In the genomic region with DNA sequence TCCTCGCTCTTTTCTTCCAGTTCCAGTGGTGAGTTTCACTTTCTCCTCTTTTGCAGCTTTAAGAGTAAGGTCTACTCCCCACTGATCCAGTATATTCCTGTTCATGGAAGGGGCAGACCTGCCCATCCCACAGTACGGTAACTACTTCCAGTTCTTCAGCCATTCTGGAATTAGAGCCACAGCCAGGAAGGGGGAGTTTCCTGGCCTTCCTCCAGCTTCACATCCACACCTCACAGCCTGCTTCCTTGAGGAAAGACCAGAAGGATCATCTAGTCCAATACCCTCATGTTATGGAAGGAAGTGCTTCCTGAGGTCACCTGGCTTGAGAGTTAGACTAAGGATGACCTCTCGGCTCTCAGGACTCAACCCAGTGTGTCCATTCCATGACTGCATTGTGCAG, we compare ENCODE assay signal across 22 cellular contexts.
"Had no signal": no experiment of that assay in that cellular context is flagged by ENCODE, and none has a peak within 500 bp of the region (broad histone marks: within the 10 kb centered on the region; RNA-seq: fewer than 3 reads in every experiment).

No MANE protein-coding gene starts in this region.

- H3K4me1 ChIP-seq: esophagus squamous epithelium, gastroesophageal sphincter, heart left ventricle, pancreas, psoas muscle, stomach had no signal

- H3K4me3 ChIP-seq: esophagus squamous epithelium, gastroesophageal sphincter, heart left ventricle, mucosa of descending colon, pancreas, psoas muscle, stomach, upper lobe of left lung had no signal

- H3K27ac ChIP-seq: brain microvascular endothelial cell, esophagus squamous epithelium, gastroesophageal sphincter, heart left ventricle, neutrophil, pancreas, psoas muscle, stomach, upper lobe of left lung had no signal

- H3K36me3 ChIP-seq: brain microvascular endothelial cell, heart left ventricle, neutrophil, pancreas had no signal

- H3K4me3 Mint-ChIP-seq: activated naive CD4-positive, alpha-beta T cell treated with anti-CD3 and anti-CD28 coated beads, Interleukin-2, amount 50 U/mL, for 24 hours; stimulated activated memory B cell treated with anti-CD40 and anti-IgM and Interleukin-4, amounts not matched to agents 10 μg/mL and 1 μg/mL and 100 μg/mL, for 72 hours had no signal

- H3K27me3 ChIP-seq: brain microvascular endothelial cell, esophagus squamous epithelium, gastroesophageal sphincter, heart left ventricle, neutrophil, pancreas, stomach, upper lobe of left lung had no signal

- DNase-seq: activated CD4-positive, alpha-beta T cell treated with anti-CD3 and anti-CD28 coated beads for 1 hour; activated gamma-delta T cell treated with Interleukin-2 at 50 U/mL for 16 hours; activated T-cell treated with anti-CD3 and anti-CD28 coated beads, Interleukin-2, amount 50 U/mL, for 1 hour; aorta; brain microvascular endothelial cell; central memory CD4-positive, alpha-beta T cell; effector memory CD4-positive, alpha-beta T cell; esophagus squamous epithelium; heart left ventricle; left cardiac atrium; mucosa of descending colon; pancreas; psoas muscle; right cardiac atrium; SK-N-SH; stimulated activated CD4-positive, alpha-beta T cell treated with anti-CD3 and anti-CD28 coated beads, Interleukin-12 subunit alpha, Interleukin-12 subunit beta, amount 100 ng/mL, for 4 hours; stomach; upper lobe of left lung had no signal

- H3K4me1 Mint-ChIP-seq: activated naive CD4-positive, alpha-beta T cell treated with anti-CD3 and anti-CD28 coated beads, Interleukin-2, amount 50 U/mL, for 24 hours had no signal

- H3K9me3 ChIP-seq: esophagus squamous epithelium, mucosa of descending colon, neutrophil, pancreas, SK-N-SH had no signal

- H3K27ac Mint-ChIP-seq: activated naive CD4-positive, alpha-beta T cell treated with anti-CD3 and anti-CD28 coated beads, Interleukin-2, amount 50 U/mL, for 24 hours; stimulated activated memory B cell treated with anti-CD40 and anti-IgM and Interleukin-4, amounts not matched to agents 10 μg/mL and 1 μg/mL and 100 μg/mL, for 72 hours had no signal

- ATAC-seq: gastroesophageal sphincter; heart left ventricle; left cardiac atrium; mucosa of descending colon; pancreas; psoas muscle; right cardiac atrium; stimulated activated memory B cell treated with anti-CD40 and anti-IgM and Interleukin-4, amounts not matched to agents 10 μg/mL and 1 μg/mL and 100 μg/mL, for 72 hours had no signal

- H3K27me3 Mint-ChIP-seq: activated naive CD4-positive, alpha-beta T cell treated with anti-CD3 and anti-CD28 coated beads, Interleukin-2, amount 50 U/mL, for 24 hours; stimulated activated memory B cell treated with anti-CD40 and anti-IgM and Interleukin-4, amounts not matched to agents 10 μg/mL and 1 μg/mL and 100 μg/mL, for 72 hours had no signal
